35 cellular contexts compared by ENCODE assay signal in the genomic region with DNA sequence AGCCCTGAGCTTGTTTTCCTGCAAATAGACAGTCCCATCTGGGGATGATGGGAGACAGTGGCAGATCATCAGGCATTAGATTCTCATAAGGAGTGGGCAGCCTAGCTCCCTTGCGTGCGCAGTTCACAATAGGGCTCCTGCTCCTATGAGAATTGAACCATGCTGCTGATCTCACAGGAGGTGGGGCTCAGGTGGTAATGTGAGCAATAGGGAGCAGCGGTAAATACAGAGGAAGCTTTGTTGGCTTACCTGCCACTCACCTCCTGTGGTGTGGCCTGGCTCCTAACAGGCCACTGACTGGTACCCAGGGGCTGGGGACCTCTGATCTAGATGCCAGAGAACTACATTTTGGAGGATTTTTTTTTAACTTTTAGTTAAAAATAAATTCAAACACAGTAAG.
"Had no signal": no experiment of that assay in that cellular context is flagged by ENCODE, and none has a peak within 500 bp of the region (broad histone marks: within the 10 kb centered on the region; RNA-seq: fewer than 3 reads in every experiment).

No MANE protein-coding gene starts in this region.

- H3K36me3 ChIP-seq: MG63 had no signal

- DNase-seq: Karpas-422, Kasumi-1, KG1, MG63, MM.1S, MV-4-11, NCI-H1048, NCI-H1092, NCI-H1092 treated with DMSO at 0.1 percent for 48 hours, NCI-H1105, NCI-H1105 treated with DMSO at 0.1 percent for 48 hours, NCI-H1417, NCI-H1417 treated with DMSO at 0.1 percent for 48 hours, NCI-H1436, NCI-H146, NCI-H1694, NCI-H1694 treated with DMSO at 0.1 percent for 48 hours, NCI-H187, NCI-H187 treated with DMSO at 0.1 percent for 48 hours, NCI-H1930, NCI-H2029, NCI-H2029 treated with DMSO at 0.1 percent for 48 hours, NCI-H2081, NCI-H2081 treated with DMSO at 0.1 percent for 48 hours, NCI-H2107, NCI-H2171, NCI-H2171 treated with DMSO at 0.1 percent for 48 hours, NCI-H2227 treated with DMSO at 0.1 percent for 48 hours, NCI-H226, NCI-H345, NCI-H446, NCI-H446 treated with DMSO at 0.1 percent for 48 hours, NCI-H510A, NCI-H510A treated with DMSO at 0.1 percent for 48 hours had no signal

- H3K4me3 ChIP-seq: MG63 had no signal

- H3K9me3 ChIP-seq: MG63 had no signal

- H3K27ac ChIP-seq: KMS-11 had no signal
